In the genomic region with DNA sequence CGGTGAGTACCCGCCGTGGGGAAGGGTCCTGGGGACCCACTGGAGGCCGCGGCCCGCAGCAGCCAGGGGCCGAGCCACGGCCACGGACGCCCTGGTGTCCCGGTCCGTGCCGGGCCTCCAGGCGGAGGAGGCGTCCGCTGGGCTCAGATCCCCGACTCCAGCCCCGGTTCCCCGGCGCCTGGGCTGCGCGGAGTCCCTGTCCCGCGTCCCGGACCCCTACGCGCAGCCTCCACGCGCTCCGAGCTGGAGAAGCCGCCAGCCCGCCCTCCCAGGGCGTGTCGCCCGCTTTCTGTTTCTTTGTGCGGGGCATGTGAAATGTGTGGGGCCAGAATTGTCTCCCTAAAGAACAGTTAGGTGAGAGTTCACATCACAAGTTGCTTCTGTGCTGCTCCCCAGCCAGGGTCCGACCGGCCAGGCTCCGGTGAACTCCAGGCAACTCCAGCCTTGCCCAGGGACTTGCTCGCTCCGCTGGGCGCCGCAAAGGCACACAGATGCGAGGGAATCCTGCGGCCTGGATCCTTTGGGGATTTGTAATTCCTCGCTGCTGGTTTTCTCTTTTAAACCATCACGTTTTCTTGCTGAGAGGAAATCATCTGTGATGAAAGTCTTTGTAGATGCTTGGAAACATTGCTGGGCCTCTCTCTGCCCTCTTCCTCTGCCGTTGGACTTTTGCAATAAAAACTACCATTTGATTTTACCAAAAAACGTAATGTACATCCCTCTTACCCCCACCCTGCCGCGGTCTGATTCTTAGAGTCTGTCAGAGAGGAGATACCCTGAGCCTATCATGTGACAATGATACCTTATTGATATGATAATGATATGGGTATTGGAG, we compare ENCODE assay signal across 7 cellular contexts. TPM values are rescaled to one million over a fixed set of nuclear protein-coding genes. Genes with fewer than 3 reads are reported as not detected.
DNase-seq lines count a peak whose midpoint lies in the region; ATAC-seq and TF ChIP-seq lines count a peak whose summit lies in the region.

No MANE protein-coding gene starts in this region.

- ATAC-seq in HG03095 (IDR thresholded peaks at IDR 0.05; ENCODE audit: unreplicated experiment), result peak; percentile 25
- ATAC-seq in stimulated activated naive CD8-positive, alpha-beta T cell treated with anti-CD3 and anti-CD28 coated beads, Interleukin-15, Interleukin-2, amounts not matched to agents 100 U/mL and 50 U/mL, for 24 hours, result peak; percentile 22

- TF ChIP-seq CTCF in WI38 (IDR thresholded peaks at IDR 0.05; ENCODE audit: low read depth, low read length) (no peak), coronary artery (IDR thresholded peaks at IDR 0.05) (no peak), lower leg skin (IDR thresholded peaks at IDR 0.05) (no peak)

- peak overlapping the region; percentile 83 for H3K4me3 ChIP-seq in WI38 (ENCODE audit: low read depth, low read length)
- H3K4me3 ChIP-seq in coronary artery, result peak overlapping the region; percentile 88
- peak overlapping the region; percentile 45 for H3K4me3 ChIP-seq in lower leg skin (ENCODE audit: low read depth, poor library complexity, severe bottlenecking)

- WGBS in lower leg skin, 2 donors, result 2 to 3% methylated on average over 34 to 36 of the region's 51 CpGs

- intact Hi-C loops in lower leg skin (cut with DNase I; ENCODE audit: low total_unique reads), result no loop called here

- TF ChIP-seq POLR2A in GM19099 (IDR thresholded peaks at IDR 0.05; ENCODE audit: extremely low read depth, insufficient read length, low read depth) (peak; percentile 57), lower leg skin (IDR thresholded peaks at IDR 0.05) (no peak)

- DNase-seq in coronary artery (ENCODE audit: low spot score) (no peak), lower leg skin (ENCODE audit: low spot score in 2 of 2) (peak in 1 of 2 donors; percentile 89), NCI-H2227 (lab: John Stamatoyannopoulos, UW; ENCODE audit: unreplicated experiment) (no peak)
- peak; percentile 54 for DNase-seq in stimulated activated naive CD8-positive, alpha-beta T cell treated with anti-CD3 and anti-CD28 coated beads, Interleukin-15, Interleukin-2, amounts not matched to agents 100 U/mL and 50 U/mL, for 24 hours

- peak overlapping the region; percentile 92 to 98 for H3K27ac ChIP-seq in coronary artery

RNA-seq across cellular contexts. Expression of a gene that starts 0.6 kb away (rescaled TPM):
- total RNA-seq in lower leg skin, result 10 to 100 TPM; 16.9 to 55.6 (median 21.7) TPM
